ENCODE assay signal across 1 cellular context in the genomic region with DNA sequence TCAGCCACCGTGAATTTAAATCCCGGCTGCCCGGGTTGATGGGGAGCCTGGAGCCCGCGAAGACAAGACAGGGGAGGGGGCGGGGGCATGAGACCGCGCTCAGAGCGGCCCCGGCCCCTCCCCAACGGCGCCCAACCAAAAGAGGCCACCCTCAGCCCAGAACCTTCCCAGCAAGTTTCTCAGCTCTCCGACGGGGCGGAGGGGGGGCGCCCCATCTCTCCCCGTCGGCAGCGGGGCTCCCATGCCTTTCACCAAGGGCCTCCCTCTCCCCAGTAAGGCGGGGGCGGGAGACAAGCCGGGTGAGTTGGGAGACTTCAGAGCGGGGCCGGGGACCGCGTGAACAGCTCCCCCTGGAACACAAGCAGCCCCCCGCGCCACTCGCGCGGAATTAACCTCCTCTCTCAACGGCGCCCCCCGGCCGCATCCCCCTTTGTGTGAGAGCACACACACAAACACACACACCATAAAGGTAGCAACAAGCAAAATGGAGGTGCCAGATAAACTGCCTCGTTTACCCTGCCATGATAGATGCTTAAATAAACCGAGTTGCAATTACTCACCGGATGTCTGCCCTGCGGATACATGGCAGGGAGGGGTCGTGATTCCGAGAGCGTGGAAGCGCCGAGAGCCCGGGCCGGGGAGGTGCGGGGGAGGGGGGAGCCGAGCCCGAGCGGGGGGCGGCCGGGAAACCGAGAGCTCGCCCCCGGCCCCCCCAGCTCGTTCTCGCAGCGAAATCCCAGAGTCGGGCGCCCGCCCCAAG.
TF ChIP-seq lines count a peak whose summit lies in the region.

No MANE protein-coding gene starts in this region.

TF ChIP-seq in H1, 55 proteins besides CTCF, POLR2A, EP300 and RAD21:
- peak; percentile 12 for TF ChIP-seq TAF7 (optimal IDR thresholded peaks at IDR 0.05; ENCODE audit: borderline replicate concordance, low read depth, low read length)
- no peak for TF ChIP-seq MAFK (IDR thresholded peaks at IDR 0.05; ENCODE audit: low read depth, low read length)
- peak; percentile 69; the same call in 1 of the 2 replicates for TF ChIP-seq EGR1 (IDR thresholded peaks at IDR 0.05; ENCODE audit: borderline replicate concordance, low read depth, low read length)
- peak in 1 of 2 experiments; percentile 9; a peak in 1 of 4 replicates for TF ChIP-seq SIN3A (conservative IDR thresholded peaks at IDR 0.05 in 1 of 2, IDR thresholded peaks at IDR 0.05 in 1 of 2; ENCODE audit: low read depth in 1 of 2, low read length in 2 of 2)
- TF ChIP-seq, protein P1, sequence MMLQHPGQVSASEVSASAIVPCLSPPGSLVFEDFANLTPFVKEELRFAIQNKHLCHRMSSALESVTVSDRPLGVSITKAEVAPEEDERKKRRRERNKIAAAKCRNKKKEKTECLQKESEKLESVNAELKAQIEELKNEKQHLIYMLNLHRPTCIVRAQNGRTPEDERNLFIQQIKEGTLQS (IDR thresholded peaks at IDR 0.05; ENCODE audit: insufficient read depth, low read depth, low read length): no peak
- TF ChIP-seq TBP (IDR thresholded peaks at IDR 0.05; ENCODE audit: low read depth, low read length): peak; percentile 15; the same call in 1 of the 2 replicates
- no peak for TF ChIP-seq JUND (IDR thresholded peaks at IDR 0.05; ENCODE audit: low read length)
- TF ChIP-seq TEAD4 (IDR thresholded peaks at IDR 0.05; ENCODE audit: low read depth, low read length): no peak
- 0 out of 2 replicates have a peak, but pooled peaks have one; percentile 31 for TF ChIP-seq POLR2AphosphoS5 (IDR thresholded peaks at IDR 0.05; ENCODE audit: low read depth, low read length)
- TF ChIP-seq RXRA (IDR thresholded peaks at IDR 0.05; ENCODE audit: insufficient read depth, low read depth, low read length): no peak
- TF ChIP-seq KDM4A (IDR thresholded peaks at IDR 0.05; ENCODE audit: low read depth, low read length, severe bottlenecking): peak; percentile 2
- TF ChIP-seq YY1 (IDR thresholded peaks at IDR 0.05; ENCODE audit: low read depth, low read length): no peak
